22 cellular contexts compared by ENCODE assay signal in genomic region chr9:16319646-16320045, GRCh38.
"Had no signal": no experiment of that assay in that cellular context is flagged by ENCODE, and none has a peak within 500 bp of the region (broad histone marks: within the 10 kb centered on the region; RNA-seq: fewer than 3 reads in every experiment).

No MANE protein-coding gene starts in this region.

- ATAC-seq: foreskin keratinocyte; gastroesophageal sphincter; heart left ventricle; left cardiac atrium; left lung; naive thymus-derived CD8-positive, alpha-beta T cell; right cardiac atrium; stimulated activated naive CD8-positive, alpha-beta T cell treated with anti-CD3 and anti-CD28 coated beads, Interleukin-15, Interleukin-2, amounts not matched to agents 100 U/mL and 50 U/mL, for 24 hours had no signal

- H3K27ac Mint-ChIP-seq: naive thymus-derived CD8-positive, alpha-beta T cell; type B pancreatic cell had no signal

- H3K9me3 Mint-ChIP-seq: neural crest cell had no signal

- H3K4me3 ChIP-seq: esophagus muscularis mucosa, gastroesophageal sphincter, heart left ventricle, hepatocyte, left lung, prostate gland, skin epidermis, spleen, testis, tibial artery had no signal

- H3K4me1 ChIP-seq: foreskin keratinocyte, prostate gland, spleen, testis had no signal

- DNase-seq: central memory CD4-positive, alpha-beta T cell; dermis blood vessel endothelial cell; effector memory CD4-positive, alpha-beta T cell; foreskin keratinocyte; heart left ventricle; left cardiac atrium; left lung; naive thymus-derived CD8-positive, alpha-beta T cell; nucleus accumbens; right cardiac atrium; spleen; stimulated activated naive CD8-positive, alpha-beta T cell treated with anti-CD3 and anti-CD28 coated beads, Interleukin-15, Interleukin-2, amounts not matched to agents 100 U/mL and 50 U/mL, for 24 hours; substantia nigra; testis; tibial artery had no signal

- H3K36me3 Mint-ChIP-seq: naive thymus-derived CD8-positive, alpha-beta T cell; type B pancreatic cell had no signal

- H3K27me3 Mint-ChIP-seq: naive thymus-derived CD8-positive, alpha-beta T cell had no signal

- H2AFZ ChIP-seq: hepatocyte had no signal

- H3K4me3 Mint-ChIP-seq: naive thymus-derived CD8-positive, alpha-beta T cell; neural crest cell; type B pancreatic cell had no signal

- H3K9me3 ChIP-seq: esophagus muscularis mucosa, gastroesophageal sphincter, heart left ventricle, left lung, prostate gland, testis, tibial artery had no signal

- H3K4me1 Mint-ChIP-seq: naive thymus-derived CD8-positive, alpha-beta T cell had no signal

- H3K27ac ChIP-seq: esophagus muscularis mucosa, foreskin keratinocyte, gastroesophageal sphincter, heart left ventricle, hepatocyte, left lung, prostate gland, skin epidermis, spleen, testis, tibial artery had no signal

- H3K4me2 ChIP-seq: hepatocyte had no signal

- H3K27me3 ChIP-seq: esophagus muscularis mucosa, foreskin keratinocyte, gastroesophageal sphincter, heart left ventricle, hepatocyte, left lung, spleen, testis, tibial artery had no signal

- H3K79me2 ChIP-seq: hepatocyte had no signal

- H3K36me3 ChIP-seq: esophagus muscularis mucosa, gastroesophageal sphincter, heart left ventricle, left lung, prostate gland, spleen, tibial artery had no signal
